In genomic region chr9:34501889-34502425, GRCh38 we compare ENCODE assay signal across 13 cellular contexts. TPM values are rescaled to one million over a fixed set of nuclear protein-coding genes. Genes with fewer than 3 reads are reported as not detected.
DNase-seq lines count a peak whose midpoint lies in the region; FAIRE-seq and TF ChIP-seq lines count a peak whose summit lies in the region.
"Had no signal": no experiment of that assay in that cellular context is flagged by ENCODE, and none has a peak within 500 bp of the region (broad histone marks: within the 10 kb centered on the region; RNA-seq: fewer than 3 reads in every experiment).

No MANE protein-coding gene starts in this region.

- H2BK5ac ChIP-seq in H1 (ENCODE audit: low read depth, low read length) = no peak overlapping the region

- WGBS in H1 (ENCODE audit: extremely low coverage in 1 of 2, insufficient coverage in 1 of 2, insufficient read length in 1 of 2, insufficient replicate concordance in 2 of 2, low coverage in 1 of 2, low lambda C conversion rate in 2 of 2, missing lambda C conversion rate in 1 of 2), 2 experiments = 57% methylated on average over 4 of the region's 5 CpGs; no CpG with 5 or more reads in 1 of the 2 experiments

- H3K4me1 ChIP-seq in A673 (ENCODE audit: insufficient read depth, low read length, poor library complexity, severe bottlenecking) = no peaks in the 10 kb centered on the region
- H3K4me1 ChIP-seq in H1 (replicated peaks in 1 of 4; ENCODE audit: control insufficient read depth in 3 of 4, insufficient read depth in 4 of 4, low read length in 3 of 4) = 0 out of 7 replicates have a peak, but pooled peaks cover 0 to 3% (median 0%) of the 10 kb centered on the region in 4 experiments
- no peaks in the 10 kb centered on the region for H3K4me1 ChIP-seq in PC-9 (replicated peaks; ENCODE audit: insufficient read depth)
- H3K4me1 ChIP-seq: BLaER1 treated with 17β-estradiol and CSF1 and Interleukin-3, amounts not matched to agents 10 nM and 100 nM had no signal

- intact Hi-C loops in A673 (cut with micrococcal nuclease; ENCODE audit: unreplicated experiment) = loop anchor here (1.0 to 5.0 kb wide), 3 partner anchors 85 to 170 kb away; no protein-coding TSS in a partner anchor
- intact Hi-C loops in PC-9 (cut with micrococcal nuclease; ENCODE audit: unreplicated experiment) = loop anchor here (5.0 kb wide), 1 partner anchor 100 kb away; no protein-coding TSS in a partner anchor

- 0 out of 2 replicates have a peak, but pooled peaks have one; percentile 31 for TF ChIP-seq CTCF in A673 (conservative IDR thresholded peaks at IDR 0.05; ENCODE audit: low read depth, low read length)
- TF ChIP-seq CTCF in H1 (IDR thresholded peaks at IDR 0.05; ENCODE audit: control extremely low read depth in 1 of 3, insufficient read depth in 1 of 3, low read depth in 1 of 3, low read length in 3 of 3) = peak; percentile 54 to 67 (median 60)
- no peak for TF ChIP-seq CTCF in PC-9 (conservative IDR thresholded peaks at IDR 0.05)

- peaks cover 23% of the 10 kb centered on the region for H3K27me3 Mint-ChIP-seq in activated naive CD4-positive, alpha-beta T cell treated with anti-CD3 and anti-CD28 coated beads, Interleukin-2, amount 10 ng/mL, durations not matched to agents 7 days and 5 days

- H3K36me3 Mint-ChIP-seq in activated naive CD4-positive, alpha-beta T cell treated with anti-CD3 and anti-CD28 coated beads, Interleukin-2, amount 10 ng/mL, durations not matched to agents 7 days and 5 days = no peaks in the 10 kb centered on the region

- CTCF ChIA-PET in A673 (lab: Charles Lee) = interaction anchor here (0.7 to 2.2 kb wide), 2 partner anchors 64 to 98 kb away, joined by 3 to 9 read pairs (median 8); no protein-coding TSS in a partner anchor
- CTCF ChIA-PET in H1 (lab: Charles Lee; ENCODE audit: partially characterized antibody) = interaction anchor here (1.1 to 8.8 kb wide), 30 partner anchors 10 to 145 kb away, joined by 3 to 114 read pairs (median 12); partner anchors contain the start of genes DCTN3, DNAI1, ENHO and FAM219A
- CTCF ChIA-PET in activated naive CD4-positive, alpha-beta T cell treated with anti-CD3 and anti-CD28 coated beads, Interleukin-2, amount 10 ng/mL, durations not matched to agents 7 days and 5 days (lab: Charles Lee) = interaction anchor here (0.6 to 3.4 kb wide), 16 partner anchors 9 to 132 kb away, joined by 3 to 55 read pairs (median 4); partner anchors contain the start of gene DCTN3
- CTCF ChIA-PET in PC-9 (lab: Charles Lee) = interaction anchor here (0.5 kb wide), 1 partner anchor 86 kb away, joined by 11 read pairs; no protein-coding TSS in a partner anchor

- no peak overlapping the region for H2BK12ac ChIP-seq in H1 (ENCODE audit: low read depth, low read length)

- FAIRE-seq in H1 (lab: Jason Lieb, UNC) = no peak
- FAIRE-seq: colon had no signal

- H2BK15ac ChIP-seq in H1 (ENCODE audit: low read length) = no peak overlapping the region

- no peak overlapping the region for H2BK120ac ChIP-seq in H1 (replicated peaks; ENCODE audit: low read depth, low read length)

- H3K14ac ChIP-seq in H1 (ENCODE audit: insufficient read length) = no peak overlapping the region

- peak; percentile 49 to 67 for TF ChIP-seq RAD21 in H1 (IDR thresholded peaks at IDR 0.05 in 1 of 2, conservative IDR thresholded peaks at IDR 0.05 in 1 of 2; ENCODE audit: low read depth in 2 of 2, low read length in 2 of 2)

- no peaks in the 10 kb centered on the region for H3K4me1 Mint-ChIP-seq in activated naive CD4-positive, alpha-beta T cell treated with anti-CD3 and anti-CD28 coated beads, Interleukin-2, amount 10 ng/mL, durations not matched to agents 7 days and 5 days

- no peak overlapping the region for H3K4me3 ChIP-seq in A673 (ENCODE audit: low read depth, low read length, poor library complexity, severe bottlenecking)
- H3K4me3 ChIP-seq in H1 (ENCODE audit: extremely low read depth in 1 of 4, insufficient read depth in 2 of 4, low read depth in 3 of 4, low read length in 4 of 4) = no peak overlapping the region
- no peak overlapping the region for H3K4me3 ChIP-seq in PC-9
- H3K4me3 ChIP-seq: BLaER1 treated with 17β-estradiol and CSF1 and Interleukin-3, amounts not matched to agents 10 nM and 100 nM; tibial artery had no signal

- POLR2A ChIA-PET in A673 (lab: Charles Lee; ENCODE audit: low non-redundant PET) = interaction anchor here (0.5 kb wide), 1 partner anchor 97 kb away, joined by 3 read pairs; no protein-coding TSS in a partner anchor
- POLR2A ChIA-PET in H1 (lab: Charles Lee; ENCODE audit: partially characterized antibody) = interaction anchor here (2.0 kb wide), 1 partner anchor 12 kb away, joined by 6 read pairs; no protein-coding TSS in a partner anchor
- POLR2A ChIA-PET in PC-9 (lab: Charles Lee; ENCODE audit: unreplicated experiment) = no interaction called here

- H3K79me2 ChIP-seq in H1 (ENCODE audit: control insufficient read depth in 1 of 2, insufficient read depth in 2 of 2, low read length in 2 of 2) (no peaks in the 10 kb centered on the region), PC-9 (ENCODE audit: low read depth) (no peaks in the 10 kb centered on the region)

- no peak overlapping the region for H3K4me2 ChIP-seq in H1 (ENCODE audit: insufficient read depth in 1 of 2, low read depth in 2 of 2, low read length in 2 of 2)
- H3K4me2 ChIP-seq in PC-9 = no peak overlapping the region
- H3K4me2 ChIP-seq: BLaER1 treated with 17β-estradiol and CSF1 and Interleukin-3, amounts not matched to agents 10 nM and 100 nM had no signal

- H3K9me3 Mint-ChIP-seq in activated naive CD4-positive, alpha-beta T cell treated with anti-CD3 and anti-CD28 coated beads, Interleukin-2, amount 10 ng/mL, durations not matched to agents 7 days and 5 days = no peaks in the 10 kb centered on the region
- H3K9me3 Mint-ChIP-seq: IgD-negative memory B cell had no signal

- no peak for TF ChIP-seq POLR2A in H1 (IDR thresholded peaks at IDR 0.05; ENCODE audit: control extremely low read depth in 1 of 2, low read depth in 2 of 2, low read length in 2 of 2)

- no peak overlapping the region for H3K27ac Mint-ChIP-seq in activated naive CD4-positive, alpha-beta T cell treated with anti-CD3 and anti-CD28 coated beads, Interleukin-2, amount 10 ng/mL, durations not matched to agents 7 days and 5 days

- TF ChIP-seq EP300 in H1 (IDR thresholded peaks at IDR 0.05; ENCODE audit: borderline replicate concordance in 1 of 2, low read depth in 2 of 2, low read length in 2 of 2) = no peak

- H4K91ac ChIP-seq in H1 (replicated peaks; ENCODE audit: insufficient read length, low read length) = no peak overlapping the region

- H3F3A ChIP-seq in PC-9 (ENCODE audit: insufficient read depth, low read depth) = no peaks in the 10 kb centered on the region

- BruUV-seq in A673 (replicated peaks; lab: Mats Ljungman, UMichigan) (no TSS peak), PC-9 (replicated peaks; lab: Mats Ljungman, UMichigan) (no TSS peak)

- no peak overlapping the region for H2BK20ac ChIP-seq in H1 (ENCODE audit: low read length)

- no peak overlapping the region for H3K4me3 Mint-ChIP-seq in activated naive CD4-positive, alpha-beta T cell treated with anti-CD3 and anti-CD28 coated beads, Interleukin-2, amount 10 ng/mL, durations not matched to agents 7 days and 5 days
- H3K4me3 Mint-ChIP-seq: IgD-negative memory B cell had no signal

- H3K36me3 ChIP-seq in A673 (ENCODE audit: insufficient read depth, low read length, poor library complexity, severe bottlenecking) (no peaks in the 10 kb centered on the region), H1 (ENCODE audit: control insufficient read depth in 2 of 4, insufficient read depth in 4 of 4, low read length in 3 of 4) (no peaks in the 10 kb centered on the region), PC-9 (ENCODE audit: low read depth) (no peaks in the 10 kb centered on the region)
- H3K36me3 ChIP-seq: BLaER1 treated with 17β-estradiol and CSF1 and Interleukin-3, amounts not matched to agents 10 nM and 100 nM; tibial artery had no signal

- H4K20me1 ChIP-seq in H1 (replicated peaks in 1 of 2; ENCODE audit: control insufficient read depth in 1 of 2, insufficient read depth in 2 of 2, low read length in 2 of 2) (no peaks in the 10 kb centered on the region), PC-9 (ENCODE audit: insufficient read depth) (no peaks in the 10 kb centered on the region)

- no peaks in the 10 kb centered on the region for H3K79me1 ChIP-seq in H1 (ENCODE audit: low read depth, low read length)

- no peak overlapping the region for H3K9ac ChIP-seq in H1 (replicated peaks in 1 of 4; ENCODE audit: extremely low read depth in 1 of 4, low read depth in 3 of 4, low read length in 3 of 4)
- H3K9ac ChIP-seq: BLaER1 treated with 17β-estradiol and CSF1 and Interleukin-3, amounts not matched to agents 10 nM and 100 nM had no signal

- no peak overlapping the region for H2AFZ ChIP-seq in H1 (ENCODE audit: low read length)
- H2AFZ ChIP-seq in PC-9 = no peak overlapping the region

- H3K18ac ChIP-seq in H1 (ENCODE audit: extremely low read depth, low read length) = no peak overlapping the region

- H3K27ac ChIP-seq in A673 (ENCODE audit: low read depth, low read length, poor library complexity, severe bottlenecking) (no peak overlapping the region), H1 (ENCODE audit: low read depth, low read length) (no peak overlapping the region), PC-9 (no peak overlapping the region)
- H3K27ac ChIP-seq: BLaER1 treated with 17β-estradiol and CSF1 and Interleukin-3, amounts not matched to agents 10 nM and 100 nM; tibial artery had no signal

- H3K56ac ChIP-seq in H1 (replicated peaks; ENCODE audit: insufficient read length, low read depth, low read length) = no peak overlapping the region

- H3K9me2 ChIP-seq in PC-9 (ENCODE audit: insufficient read depth) = no peaks in the 10 kb centered on the region

- no peaks in the 10 kb centered on the region for H3K23me2 ChIP-seq in H1 (ENCODE audit: low read depth, low read length)

- DNase-seq in A673 (ENCODE audit: low spot score) (peak; percentile 34), NCI-H2029 (lab: John Stamatoyannopoulos, UW) (peak; percentile 89), H1 (ENCODE audit: low read depth in 1 of 2, low spot score in 2 of 2) (no peak), lung microvascular endothelial cell (ENCODE audit: low read depth in 2 of 2) (peak; percentile 41 to 51), HK-2 (ENCODE audit: unreplicated experiment) (no peak), PC-9 (no peak)
- DNase-seq in activated CD8-positive, alpha-beta memory T cell treated with anti-CD3 and anti-CD28 coated beads, Interleukin-2, amount 50 U/mL, for 48 hours = no peak
- no peak for DNase-seq in activated naive CD4-positive, alpha-beta T cell treated with anti-CD3 and anti-CD28 coated beads, Interleukin-2, amount 10 ng/mL, durations not matched to agents 7 days and 5 days
- DNase-seq: T1000 had no signal

- H3K27me3 ChIP-seq in A673 (replicated peaks; ENCODE audit: insufficient read depth, low read depth, low read length, poor library complexity) (no peaks in the 10 kb centered on the region), H1 (replicated peaks in 1 of 4; ENCODE audit: control insufficient read depth in 3 of 4, extremely low read depth in 1 of 4, insufficient read depth in 3 of 4, low read length in 3 of 4) (no peaks in the 10 kb centered on the region), PC-9 (ENCODE audit: insufficient read depth, low read depth) (0 out of 2 replicates have a peak, but pooled peaks cover 7% of the 10 kb centered on the region)
- H3K27me3 ChIP-seq: BLaER1 treated with 17β-estradiol and CSF1 and Interleukin-3, amounts not matched to agents 10 nM and 100 nM; tibial artery had no signal

- H3K9me3 ChIP-seq in A673 (ENCODE audit: low read depth, low read length, poor library complexity, severe bottlenecking) = no peaks in the 10 kb centered on the region
- H3K9me3 ChIP-seq in H1 (ENCODE audit: insufficient read depth in 2 of 2, low read depth in 1 of 2, low read length in 1 of 2) = no peaks in the 10 kb centered on the region
- H3K9me3 ChIP-seq in PC-9 (ENCODE audit: insufficient read depth, low read depth) = no peaks in the 10 kb centered on the region
- H3K9me3 ChIP-seq: BLaER1 treated with 17β-estradiol and CSF1 and Interleukin-3, amounts not matched to agents 10 nM and 100 nM; tibial artery had no signal

- H3K4ac ChIP-seq in H1 (replicated peaks; ENCODE audit: insufficient read length, low read depth, low read length) = no peak overlapping the region

- no peak overlapping the region for H2AK5ac ChIP-seq in H1 (ENCODE audit: low read depth, low read length)

- no peak overlapping the region for H4K8ac ChIP-seq in H1 (ENCODE audit: extremely low read depth, insufficient read depth, low read length)

- H3K23ac ChIP-seq in H1 (ENCODE audit: insufficient read length) = no peak overlapping the region

- H4K5ac ChIP-seq in H1 (ENCODE audit: insufficient read length, low read depth, low read length) = no peak overlapping the region

RNA-seq across cellular contexts. Expression of gene ENHO, which starts 20.8 kb away (rescaled TPM):
- total RNA-seq in A673 (2021) (1.2 and 2.8 TPM in 2 replicates), lung microvascular endothelial cell (not detected in 2 replicates), PC-9 (2021) (not detected in 2 replicates)
- 12.2 and 14.1 TPM in 2 replicates for total RNA-seq in H1 (2021; fragmentation: NEBNext Ultra II Directional; extraction: Animal tissue kit (Norgen Biotek cat#: 25700))
- polyA plus RNA-seq in H1 (2011; rRNA removed) = 49.4 and 60.4 TPM in 2 replicates
- polyA plus RNA-seq in H1 (2011; cell fraction: cytosol; rRNA removed) = 29.2 TPM
- 23.2 TPM for polyA plus RNA-seq in H1 (2011; cell fraction: nucleus; rRNA removed)
- 9.7 to 24.6 TPM (median 19.1 TPM) in 4 replicates for polyA plus RNA-seq in H1 (2012, experiment 1 of 2)
- polyA plus RNA-seq in H1 (2012, experiment 2 of 2) = 20.1 TPM
- polyA plus RNA-seq in H1 (2013, experiment 1 of 2) = 15.4 TPM
- 15.5 TPM for polyA plus RNA-seq in H1 (2013, experiment 2 of 2)
- polyA minus RNA-seq in H1 (2011; rRNA and poly(A)+ RNA removed) = 3.8 and 8.2 TPM in 2 replicates
- 6.1 TPM for polyA minus RNA-seq in H1 (2011; cell fraction: cytosol; rRNA and poly(A)+ RNA removed)
- 7.1 TPM for polyA minus RNA-seq in H1 (2011; cell fraction: nucleus; rRNA and poly(A)+ RNA removed)
- polyA plus RNA-seq: IgD-negative memory B cell had no signal

RNA-seq across cellular contexts. Expression of gene DNAI1, which starts 43.4 kb away (rescaled TPM):
- total RNA-seq in A673 (2021) (1.4 TPM in 1 of 2 replicates, not detected in the other), lung microvascular endothelial cell (not detected in 2 replicates), PC-9 (2021) (1.5 and 1.6 TPM in 2 replicates)
- 0.37 and 1.1 TPM in 2 replicates for total RNA-seq in H1 (2021; fragmentation: NEBNext Ultra II Directional; extraction: Animal tissue kit (Norgen Biotek cat#: 25700))
- polyA plus RNA-seq in H1 (2011; rRNA removed) = 0.35 and 0.54 TPM in 2 replicates
- polyA plus RNA-seq in H1 (2011; cell fraction: cytosol; rRNA removed) = 0.54 TPM
- polyA plus RNA-seq in H1 (2011; cell fraction: nucleus; rRNA removed) = 2.5 TPM
- 0.36 to 1.1 TPM (median 0.81 TPM) in 4 replicates for polyA plus RNA-seq in H1 (2012, experiment 1 of 2)
- not detected for polyA plus RNA-seq in H1 (2012, experiment 2 of 2)
- polyA plus RNA-seq in H1 (2013, experiment 1 of 2) = 0.24 TPM
- polyA plus RNA-seq in H1 (2013, experiment 2 of 2) = 0.13 TPM
- 0.32 and 1.1 TPM in 2 replicates for polyA minus RNA-seq in H1 (2011; rRNA and poly(A)+ RNA removed)
- not detected for polyA minus RNA-seq in H1 (2011; cell fraction: cytosol; rRNA and poly(A)+ RNA removed)
- 1.00 TPM for polyA minus RNA-seq in H1 (2011; cell fraction: nucleus; rRNA and poly(A)+ RNA removed)
- polyA plus RNA-seq: IgD-negative memory B cell had no signal

RNA-seq across cellular contexts. Expression of gene FAM219A, which starts 43.6 kb away (rescaled TPM):
- 62.1 and 63.3 TPM in 2 replicates for total RNA-seq in A673 (2021)
- 10.4 and 10.6 TPM in 2 replicates for total RNA-seq in H1 (2021; fragmentation: NEBNext Ultra II Directional; extraction: Animal tissue kit (Norgen Biotek cat#: 25700))
- 7.7 and 8.8 TPM in 2 replicates for polyA plus RNA-seq in H1 (2011; rRNA removed)
- 7.7 TPM for polyA plus RNA-seq in H1 (2011; cell fraction: cytosol; rRNA removed)
- 12.6 TPM for polyA plus RNA-seq in H1 (2011; cell fraction: nucleus; rRNA removed)
- 8.5 to 12.2 TPM (median 10.2 TPM) in 4 replicates for polyA plus RNA-seq in H1 (2012, experiment 1 of 2)
- 10.0 TPM for polyA plus RNA-seq in H1 (2012, experiment 2 of 2)
- 5.1 TPM for polyA plus RNA-seq in H1 (2013, experiment 1 of 2)
- polyA plus RNA-seq in H1 (2013, experiment 2 of 2) = 5.1 TPM
- 5.2 and 7.2 TPM in 2 replicates for polyA minus RNA-seq in H1 (2011; rRNA and poly(A)+ RNA removed)
- 5.6 TPM for polyA minus RNA-seq in H1 (2011; cell fraction: cytosol; rRNA and poly(A)+ RNA removed)
- polyA minus RNA-seq in H1 (2011; cell fraction: nucleus; rRNA and poly(A)+ RNA removed) = 3.5 TPM
- 4.0 and 4.8 TPM in 2 replicates for total RNA-seq in lung microvascular endothelial cell
- 12.7 and 15.6 TPM in 2 replicates for total RNA-seq in PC-9 (2021)

Comparison
In these comparisons a context has a peak if more than half of its experiments do, and no peak if none do; other contexts are left out.
1. DNase-seq: peak in A673 (single experiment), NCI-H2029 (single experiment) and lung microvascular endothelial cell (2 of 2); none in H1 (0 of 2), activated CD8-positive, alpha-beta memory T cell treated with anti-CD3 and anti-CD28 coated beads, Interleukin-2, amount 50 U/mL, for 48 hours (single experiment), activated naive CD4-positive, alpha-beta T cell treated with anti-CD3 and anti-CD28 coated beads, Interleukin-2, amount 10 ng/mL, durations not matched to agents 7 days and 5 days (single experiment), HK-2 (single experiment) and PC-9 (0 of 2).